11 cellular contexts compared by ENCODE assay signal in genomic region chr16:22977294-22977697, GRCh38.
DNase-seq lines count a peak whose midpoint lies in the region; ATAC-seq, FAIRE-seq and TF ChIP-seq lines count a peak whose summit lies in the region.
"Had no signal": no experiment of that assay in that cellular context is flagged by ENCODE, and none has a peak within 500 bp of the region (broad histone marks: within the 10 kb centered on the region; RNA-seq: fewer than 3 reads in every experiment).

No MANE protein-coding gene starts in this region.

- H3K9me3 ChIP-seq in heart right ventricle (peaks cover 0 to 1% (median 0%) of the 10 kb centered on the region in 11 donors), right cardiac atrium (ENCODE audit: control insufficient read depth, low read length) (no peaks in the 10 kb centered on the region), OCI-LY7 (ENCODE audit: low read length) (no peaks in the 10 kb centered on the region), trophoblast cell (ENCODE audit: insufficient read depth, low read depth, low read length) (no peaks in the 10 kb centered on the region)
- H3K9me3 ChIP-seq: Caco-2 had no signal

- H3K14ac ChIP-seq in trophoblast cell (ENCODE audit: low read length), result no peak overlapping the region

- H3K79me2 ChIP-seq in OCI-LY7 (ENCODE audit: insufficient read depth, low read depth, low read length) (no peaks in the 10 kb centered on the region), trophoblast cell (ENCODE audit: control insufficient read depth, insufficient read depth, low read length, poor library complexity) (no peaks in the 10 kb centered on the region)

- no peak overlapping the region for H2BK120ac ChIP-seq in trophoblast cell (ENCODE audit: insufficient read depth, low read length, poor library complexity)

- H3K4me3 ChIP-seq in heart right ventricle (no peak overlapping the region), right cardiac atrium (ENCODE audit: low read length) (no peak overlapping the region), OCI-LY7 (ENCODE audit: low read depth, low read length, poor library complexity, severe bottlenecking) (no peak overlapping the region), trophoblast cell (ENCODE audit: low read depth, low read length) (no peak overlapping the region)

- no peak overlapping the region for H3K4ac ChIP-seq in trophoblast cell (ENCODE audit: low read depth, low read length)

- H3K36me3 ChIP-seq in heart right ventricle, result no peaks in the 10 kb centered on the region
- H3K36me3 ChIP-seq in OCI-LY7 (ENCODE audit: insufficient read depth, low read length), result no peaks in the 10 kb centered on the region
- H3K36me3 ChIP-seq in trophoblast cell (ENCODE audit: control insufficient read depth in 1 of 2, insufficient read depth in 2 of 2, low read length in 2 of 2), result no peaks in the 10 kb centered on the region

- no peak overlapping the region for H4K12ac ChIP-seq in trophoblast cell (ENCODE audit: low read depth, low read length)

- H4K20me1 ChIP-seq in OCI-LY7 (ENCODE audit: insufficient read depth, low read length), result no peaks in the 10 kb centered on the region

- peak in 6 of 9 donors; percentile 23 to 60 (median 50) for TF ChIP-seq CTCF in heart right ventricle (IDR thresholded peaks at IDR 0.05)
- peak; percentile 71 for TF ChIP-seq CTCF in OCI-LY7 (conservative IDR thresholded peaks at IDR 0.05; ENCODE audit: low read length)
- TF ChIP-seq CTCF in foreskin keratinocyte (conservative IDR thresholded peaks at IDR 0.05), result peak; percentile 65

- H2AFZ ChIP-seq in OCI-LY7 (ENCODE audit: low read length) (no peak overlapping the region), trophoblast cell (ENCODE audit: insufficient read depth, low read length, poor library complexity) (no peak overlapping the region)

- H2BK12ac ChIP-seq in trophoblast cell (ENCODE audit: low read length), result no peak overlapping the region

- H2AK5ac ChIP-seq in trophoblast cell (ENCODE audit: low read length), result no peak overlapping the region

- no peak overlapping the region for H3K18ac ChIP-seq in trophoblast cell (ENCODE audit: low read length)

- no peak overlapping the region for H3K9ac ChIP-seq in trophoblast cell (ENCODE audit: low read length)

- 30 to 40% methylated on average over 4 of the region's 4 CpGs for WGBS in heart right ventricle, 2 donors
- WGBS in right cardiac atrium, result 37% methylated on average over 4 of the region's 4 CpGs
- WGBS in trophoblast cell (ENCODE audit: extremely low coverage, insufficient coverage, insufficient read length), result no CpG with 5 or more reads among the region's 4 CpGs

- no peak overlapping the region for H3K23ac ChIP-seq in trophoblast cell (ENCODE audit: low read length)

- H2BK5ac ChIP-seq in trophoblast cell (ENCODE audit: low read depth, low read length, poor library complexity), result no peak overlapping the region

- ATAC-seq in heart right ventricle, result peak in 1 of 8 donors; percentile 37
- ATAC-seq in right cardiac atrium, result no peak
- ATAC-seq in foreskin keratinocyte, result no peak

- H3K27ac ChIP-seq in heart right ventricle (no peak overlapping the region), right cardiac atrium (ENCODE audit: low read length) (no peak overlapping the region), OCI-LY7 (ENCODE audit: low read depth, low read length, poor library complexity, severe bottlenecking) (no peak overlapping the region), foreskin keratinocyte (no peak overlapping the region), trophoblast cell (ENCODE audit: low read depth, low read length) (no peak overlapping the region)

- H4K91ac ChIP-seq in trophoblast cell (ENCODE audit: low read depth, low read length), result no peak overlapping the region

- H3K27me3 ChIP-seq in heart right ventricle (peaks cover 0 to 30% (median 10%) of the 10 kb centered on the region in 7 donors), right cardiac atrium (ENCODE audit: control insufficient read depth, insufficient read depth) (no peaks in the 10 kb centered on the region), foreskin keratinocyte (peaks cover 20% of the 10 kb centered on the region), trophoblast cell (ENCODE audit: insufficient read depth, low read length) (no peaks in the 10 kb centered on the region)

- H3K4me2 ChIP-seq in OCI-LY7 (ENCODE audit: low read length), result no peak overlapping the region
- no peak overlapping the region for H3K4me2 ChIP-seq in trophoblast cell (ENCODE audit: low read length)

- H4K8ac ChIP-seq in trophoblast cell (ENCODE audit: low read depth, low read length), result no peak overlapping the region

- CTCF ChIA-PET in OCI-LY7 (lab: Charles Lee; ENCODE audit: unreplicated experiment), result no interaction called here

- no TSS peak for BruUV-seq in OCI-LY7 (replicated peaks; lab: Mats Ljungman, UMichigan)

- H3K4me1 ChIP-seq in heart right ventricle (no peaks in the 10 kb centered on the region), right cardiac atrium (ENCODE audit: control insufficient read depth, insufficient read depth, low read length) (no peaks in the 10 kb centered on the region), OCI-LY7 (ENCODE audit: insufficient read depth, low read length, poor library complexity, severe bottlenecking) (no peaks in the 10 kb centered on the region), foreskin keratinocyte (no peaks in the 10 kb centered on the region), trophoblast cell (ENCODE audit: control insufficient read depth in 1 of 2, insufficient read depth in 2 of 2, low read length in 2 of 2) (no peaks in the 10 kb centered on the region)
- H3K4me1 ChIP-seq: Caco-2 had no signal

- no peaks in the 10 kb centered on the region for H3K9me2 ChIP-seq in OCI-LY7 (ENCODE audit: insufficient read depth, low read length)

- no peaks in the 10 kb centered on the region for H3K79me1 ChIP-seq in trophoblast cell (ENCODE audit: low read length)

- no peak for FAIRE-seq in urothelium cell line (lab: Jason Lieb, UNC)

- intact Hi-C loops in heart right ventricle (cut with DNase I), result loop anchor here in 3 of 10 donors (2.0 to 10.0 kb wide), 2 partner anchors 78 to 82 kb away; no protein-coding TSS in a partner anchor
- intact Hi-C loops in right cardiac atrium (cut with DNase I), result loop anchor here in 1 of 4 donors (10.0 kb wide), 1 partner anchor 82 kb away; no protein-coding TSS in a partner anchor
- intact Hi-C loops in OCI-LY7 (cut with micrococcal nuclease; ENCODE audit: unreplicated experiment), result loop anchor here (2.0 kb wide), 1 partner anchor 78 kb away; no protein-coding TSS in a partner anchor

- no peak for DNase-seq in heart right ventricle
- no peak for DNase-seq in right cardiac atrium
- peak; percentile 20 for DNase-seq in OCI-LY7 (ENCODE audit: low spot score)
- DNase-seq in foreskin keratinocyte, result peak; percentile 5 to 23
- DNase-seq in urothelium cell line (ENCODE audit: low spot score), result peak; percentile 23
- DNase-seq in activated naive CD4-positive, alpha-beta T cell (lab: John Stamatoyannopoulos, UW), result no peak
- DNase-seq in hepatic stellate cell (ENCODE audit: low spot score), result no peak
- DNase-seq in trophoblast cell, result no peak
- DNase-seq: activated gamma-delta T cell treated with Interleukin-2 at 50 U/mL for 16 hours, Caco-2, T-helper 1 cell had no signal

- POLR2A ChIA-PET in OCI-LY7 (lab: Charles Lee), result no interaction called here

Comparison
In these comparisons a context has a peak if more than half of its experiments do, and no peak if none do; other contexts are left out.
1. DNase-seq: peak in OCI-LY7 (single experiment), foreskin keratinocyte (2 of 2) and urothelium cell line (single experiment); none in heart right ventricle (0 of 2), right cardiac atrium (0 of 3), activated naive CD4-positive, alpha-beta T cell (0 of 4), hepatic stellate cell (single experiment) and trophoblast cell (0 of 2).
2. Peak in every context shown above with its lines, with median percentiles within 50 percentile points of each other: CTCF ChIP-seq.